1 cellular context compared by ENCODE assay signal in genomic region chr17:67379251-67379630, GRCh38.
TF ChIP-seq lines count a peak whose summit lies in the region.

No MANE protein-coding gene starts in this region.

TF ChIP-seq in IMR-90, 13 proteins besides CTCF, POLR2A, EP300 and RAD21 (continued from another document):
- TF ChIP-seq RCOR1 (IDR thresholded peaks at IDR 0.05; ENCODE audit: insufficient replicate concordance, low read length) (no peak), MXI1 (IDR thresholded peaks at IDR 0.05; ENCODE audit: borderline replicate concordance, low read depth, low read length) (no peak), MAZ (IDR thresholded peaks at IDR 0.05; ENCODE audit: borderline replicate concordance, low read depth, low read length) (no peak), USF2 (IDR thresholded peaks at IDR 0.05; ENCODE audit: low read depth, low read length) (no peak), MAFK (IDR thresholded peaks at IDR 0.05; ENCODE audit: low read depth, low read length) (no peak), RFX5 (IDR thresholded peaks at IDR 0.05; ENCODE audit: low read depth, low read length) (no peak), BHLHE40 (IDR thresholded peaks at IDR 0.05; ENCODE audit: low read depth, low read length) (no peak)
